In the genomic region with DNA sequence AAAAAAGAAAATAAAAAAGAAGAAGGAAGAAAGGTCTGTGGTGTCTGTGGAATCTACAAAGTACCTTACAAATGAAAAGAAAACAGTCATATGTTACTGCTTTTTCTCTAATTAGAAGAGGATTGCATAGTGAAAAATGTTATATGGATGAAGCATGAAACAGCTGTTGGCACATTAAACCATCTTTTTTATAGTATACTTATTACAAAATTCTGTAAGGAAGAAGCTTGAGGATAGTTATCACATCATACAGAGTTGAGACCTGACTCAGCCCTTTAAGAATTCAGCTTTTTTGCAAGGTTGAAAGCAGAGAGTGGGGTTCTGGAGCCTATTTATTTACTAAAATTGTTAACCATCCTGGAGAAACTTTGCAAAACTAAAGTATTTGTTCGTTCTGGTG, we compare ENCODE assay signal across 1 cellular context.
TF ChIP-seq lines count a peak whose summit lies in the region.

No MANE protein-coding gene starts in this region.

TF ChIP-seq in WTC11, 78 proteins besides CTCF, POLR2A, EP300 and RAD21 (continued from another document):
- TF ChIP-seq ZNF121 (CRISPR knock-in tag; IDR thresholded peaks at IDR 0.05) = no peak
- TF ChIP-seq CDX4 (CRISPR knock-in tag; IDR thresholded peaks at IDR 0.05; ENCODE audit: borderline replicate concordance) = no peak
TF ChIP-seq in WTC11: peak in this region for 0.
